Comparison of ENCODE assay signal across 8 cellular contexts in genomic region chr19:34041922-34042521, GRCh38.
DNase-seq lines count a peak whose midpoint lies in the region; ATAC-seq, FAIRE-seq and TF ChIP-seq lines count a peak whose summit lies in the region.

No MANE protein-coding gene starts in this region.

- H3K9me3 ChIP-seq in GM12878 (replicated peaks; ENCODE audit: control insufficient read depth, insufficient read depth, low read length), result no peaks in the 10 kb centered on the region

- no peaks in the 10 kb centered on the region for H3K4me1 ChIP-seq in GM12878 (ENCODE audit: control insufficient read depth, insufficient read depth, low read length)

- TF ChIP-seq POLR2A in GM12878 (IDR thresholded peaks at IDR 0.05; ENCODE audit: low read depth, low read length), result no peak

- H3K27ac Mint-ChIP-seq in Calu3 (ENCODE audit: unreplicated experiment) (no peak overlapping the region), immature natural killer cell (no peak overlapping the region)

- H3K27me3 Mint-ChIP-seq in Calu3 (ENCODE audit: unreplicated experiment), result peaks cover 56% of the 10 kb centered on the region
- peaks cover 2 to 10% (median 4%) of the 10 kb centered on the region in 3 donors for H3K27me3 Mint-ChIP-seq in immature natural killer cell (ENCODE audit: low read depth in 3 of 3)

- FAIRE-seq in GM12878 (lab: Jason Lieb, UNC), result no peak

- TF ChIP-seq CTCF in Calu3 (IDR thresholded peaks at IDR 0.05; ENCODE audit: unreplicated experiment), result peak; percentile 96
- TF ChIP-seq CTCF in GM12878 (IDR thresholded peaks at IDR 0.05 in 2 of 3, conservative IDR thresholded peaks at IDR 0.05 in 1 of 3; ENCODE audit: control insufficient read depth in 2 of 3, extremely low read depth in 1 of 3, insufficient read depth in 1 of 3, low read depth in 3 of 3, low read length in 3 of 3), result peak; percentile 70 to 90 (median 89)

- CTCF ChIA-PET in Calu3 (lab: Charles Lee), result interaction anchor here (0.5 to 1.9 kb wide), 5 partner anchors 54 to 272 kb away, joined by 3 to 15 read pairs (median 4); no protein-coding TSS in a partner anchor
- CTCF ChIA-PET in GM12878 (lab: Yijun Ruan, JAX), result interaction anchor here (0.6 to 3.8 kb wide), 18 partner anchors 10 to 103 kb away, joined by 3 to 23 read pairs (median 4); no protein-coding TSS in a partner anchor

- TF ChIP-seq EP300 in GM12878 (IDR thresholded peaks at IDR 0.05; ENCODE audit: borderline replicate concordance in 1 of 2, control insufficient read depth in 1 of 2, low read depth in 2 of 2, low read length in 2 of 2), result no peak

- no peak overlapping the region for H2AFZ ChIP-seq in GM12878 (ENCODE audit: control insufficient read depth, low read depth, low read length)

- RAD21 ChIA-PET in GM12878 (lab: Charles Lee; ENCODE audit: unreplicated experiment), result interaction anchor here (1.0 to 2.2 kb wide), 2 partner anchors 54 to 135 kb away, joined by 3 to 7 read pairs; no protein-coding TSS in a partner anchor

- H3K4me3 Mint-ChIP-seq in Calu3 (ENCODE audit: low read depth, unreplicated experiment) (no peak overlapping the region), immature natural killer cell (no peak overlapping the region)

- SMC1A ChIA-PET in GM12878 (lab: Charles Lee; ENCODE audit: uncharacterized antibody, unreplicated experiment), result interaction anchor here (0.6 to 2.1 kb wide), 8 partner anchors 28 to 364 kb away, joined by 3 to 7 read pairs (median 4); no protein-coding TSS in a partner anchor

- DNase-seq in Calu3 (peak; percentile 85), UCSD-AML1 (lab: John Stamatoyannopoulos, UW; ENCODE audit: unreplicated experiment) (peak; percentile 68), GM12878 (ENCODE audit: low read depth, low spot score) (no peak), immature natural killer cell (peak; percentile 24 to 40 (median 32))
- peak; percentile 39 for DNase-seq in Jurkat, Clone E6-1 (ENCODE audit: low read depth, low spot score)
- peak; percentile 76 for DNase-seq in stimulated activated CD4-positive, alpha-beta T cell treated with anti-CD3 and anti-CD28 coated beads, Interleukin-1b, Interleukin-23, amount 100 ng/mL, for 48 hours

- no peaks in the 10 kb centered on the region for H3K36me3 Mint-ChIP-seq in Calu3 (ENCODE audit: insufficient read depth, unreplicated experiment)
- no peaks in the 10 kb centered on the region for H3K36me3 Mint-ChIP-seq in immature natural killer cell

- H3K4me2 ChIP-seq in GM12878 (ENCODE audit: control insufficient read depth, insufficient read depth), result no peak overlapping the region

- H3K79me2 ChIP-seq in GM12878 (ENCODE audit: control insufficient read depth, insufficient read depth, low read length), result no peaks in the 10 kb centered on the region

- no peak overlapping the region for H3K27ac ChIP-seq in GM12878 (ENCODE audit: control insufficient read depth, insufficient read depth)

- H3K9ac ChIP-seq in GM12878 (ENCODE audit: control insufficient read depth, insufficient read depth, low read length), result no peak overlapping the region

- intact Hi-C loops in Calu3 (cut with micrococcal nuclease; ENCODE audit: unreplicated experiment), result loop anchor here (1.0 to 5.0 kb wide), 2 partner anchors 54 to 105 kb away; no protein-coding TSS in a partner anchor
- intact Hi-C loops in GM12878 (cut with micrococcal nuclease; ENCODE audit: unreplicated experiment), result loop anchor here (1.0 to 2.0 kb wide), 2 partner anchors 55 to 103 kb away; no protein-coding TSS in a partner anchor

- H3K4me3 ChIP-seq in Jurkat, Clone E6-1 (ENCODE audit: low read length), result no peak overlapping the region
- H3K4me3 ChIP-seq in GM12878, result no peak overlapping the region

- H3K36me3 ChIP-seq in GM12878 (ENCODE audit: control insufficient read depth in 2 of 2, insufficient read depth in 2 of 2, low read length in 1 of 2), result no peaks in the 10 kb centered on the region

- peaks cover 3% of the 10 kb centered on the region for H3K9me3 Mint-ChIP-seq in Calu3 (ENCODE audit: low read depth, unreplicated experiment)
- no peaks in the 10 kb centered on the region for H3K9me3 Mint-ChIP-seq in immature natural killer cell

- in situ Hi-C loops in GM12878 (cut with MboI), result no loop called here

- BruUV-seq in Calu3 (replicated peaks; lab: Mats Ljungman, UMichigan) (no TSS peak), GM12878 (replicated peaks; lab: Mats Ljungman, UMichigan) (no TSS peak)

- ATAC-seq in GM12878 (peak; percentile 78), HG03342 (IDR thresholded peaks at IDR 0.05; ENCODE audit: unreplicated experiment) (no peak), HG02798 (IDR thresholded peaks at IDR 0.05; ENCODE audit: poor library complexity, unreplicated experiment) (no peak)

- no peaks in the 10 kb centered on the region for H4K20me1 ChIP-seq in GM12878 (ENCODE audit: control insufficient read depth, insufficient read depth)

- POLR2A ChIA-PET in GM12878 (lab: Charles Lee), result interaction anchor here (0.5 kb wide), 1 partner anchor 1480 kb away, joined by 3 read pairs; no protein-coding TSS in a partner anchor

- 5% methylated on average over 15 of the region's 15 CpGs for WGBS in GM12878 (ENCODE audit: insufficient coverage, insufficient replicate concordance, low lambda C conversion rate, missing lambda C conversion rate)

- no peaks in the 10 kb centered on the region for H3K27me3 ChIP-seq in GM12878 (replicated peaks in 1 of 2; ENCODE audit: control insufficient read depth in 2 of 2, insufficient read depth in 2 of 2, low read length in 1 of 2)

- H3K4me1 Mint-ChIP-seq in Calu3 (ENCODE audit: low read depth, unreplicated experiment), result no peaks in the 10 kb centered on the region
- no peaks in the 10 kb centered on the region for H3K4me1 Mint-ChIP-seq in immature natural killer cell

- peak; percentile 42 for TF ChIP-seq RAD21 in GM12878 (IDR thresholded peaks at IDR 0.05; ENCODE audit: insufficient read depth, low read depth, low read length)

TF ChIP-seq in GM12878, 131 proteins besides CTCF, POLR2A, EP300 and RAD21:
- TF ChIP-seq CREM (IDR thresholded peaks at IDR 0.05; ENCODE audit: low read depth), result 0 out of 2 replicates have a peak, but pooled peaks have one; percentile 42
- peak; percentile 35; the same call in 1 of the 2 replicates for TF ChIP-seq PKNOX1 (IDR thresholded peaks at IDR 0.05)
- TF ChIP-seq SMC3 (IDR thresholded peaks at IDR 0.05; ENCODE audit: borderline replicate concordance, low read length), result peak; percentile 64
- TF ChIP-seq YY1 (IDR thresholded peaks at IDR 0.05; ENCODE audit: low read depth, low read length), result 0 out of 2 replicates have a peak, but pooled peaks have one; percentile 27
- no peak for TF ChIP-seq TARDBP (IDR thresholded peaks at IDR 0.05; ENCODE audit: borderline replicate concordance)
- no peak for TF ChIP-seq NR2C1 (IDR thresholded peaks at IDR 0.05)
